20 cellular contexts compared by ENCODE assay signal in genomic region chr2:16862474-16862873, GRCh38.
DNase-seq lines count a peak whose midpoint lies in the region; ATAC-seq and TF ChIP-seq lines count a peak whose summit lies in the region.
"Had no signal": no experiment of that assay in that cellular context is flagged by ENCODE, and none has a peak within 500 bp of the region (broad histone marks: within the 10 kb centered on the region; RNA-seq: fewer than 3 reads in every experiment).

No MANE protein-coding gene starts in this region.

- H3K4me1 Mint-ChIP-seq in naive thymus-derived CD4-positive, alpha-beta T cell: no peaks in the 10 kb centered on the region
- no peaks in the 10 kb centered on the region for H3K4me1 Mint-ChIP-seq in CD4-positive, alpha-beta T cell (ENCODE audit: low read depth)

- no peaks in the 10 kb centered on the region for H3K4me1 ChIP-seq in naive thymus-derived CD4-positive, alpha-beta T cell (ENCODE audit: control insufficient read depth in 2 of 2, insufficient read depth in 2 of 2, low read length in 2 of 2)
- H3K4me1 ChIP-seq: Peyer's patch had no signal

- H3K4me3 Mint-ChIP-seq in naive thymus-derived CD4-positive, alpha-beta T cell: no peak overlapping the region
- H3K4me3 Mint-ChIP-seq in CD4-positive, alpha-beta T cell: no peak overlapping the region
- H3K4me3 Mint-ChIP-seq: HFFc6 had no signal

- no peaks in the 10 kb centered on the region for H3K36me3 Mint-ChIP-seq in naive thymus-derived CD4-positive, alpha-beta T cell
- H3K36me3 Mint-ChIP-seq in CD4-positive, alpha-beta T cell (ENCODE audit: low read depth): no peaks in the 10 kb centered on the region

- no peaks in the 10 kb centered on the region for H3K36me3 ChIP-seq in naive thymus-derived CD4-positive, alpha-beta T cell (ENCODE audit: control insufficient read depth in 2 of 3, insufficient read depth in 3 of 3, low read length in 3 of 3)
- H3K36me3 ChIP-seq: BLaER1 treated with 17β-estradiol and CSF1 and Interleukin-3, amounts not matched to agents 10 nM and 100 nM; Peyer's patch had no signal

- no peak for TF ChIP-seq CTCF in NB4 (IDR thresholded peaks at IDR 0.05; ENCODE audit: low read depth, low read length)
- TF ChIP-seq CTCF in CD4-positive, alpha-beta T cell (IDR thresholded peaks at IDR 0.05): no peak

- no peaks in the 10 kb centered on the region for H3K9me3 ChIP-seq in naive thymus-derived CD4-positive, alpha-beta T cell (ENCODE audit: control insufficient read depth in 2 of 3, low read length in 3 of 3)
- H3K9me3 ChIP-seq in CD4-positive, alpha-beta T cell (ENCODE audit: control insufficient read depth, low read length): no peaks in the 10 kb centered on the region
- H3K9me3 ChIP-seq: Peyer's patch had no signal

- peak; percentile 76 for ATAC-seq in HG02885 (IDR thresholded peaks at IDR 0.05; ENCODE audit: poor library complexity, unreplicated experiment)
- peak; percentile 73 for ATAC-seq in naive thymus-derived CD4-positive, alpha-beta T cell
- ATAC-seq in CD4-positive, alpha-beta T cell (ENCODE audit: poor library complexity): no peak
- ATAC-seq in HG03439 (IDR thresholded peaks at IDR 0.05; ENCODE audit: unreplicated experiment): no peak
- no peak for ATAC-seq in sciatic nerve

- no peak for TF ChIP-seq POLR2A in NB4 (IDR thresholded peaks at IDR 0.05; ENCODE audit: extremely low read depth, insufficient read length)

- no peaks in the 10 kb centered on the region for H3K27me3 ChIP-seq in naive thymus-derived CD4-positive, alpha-beta T cell (ENCODE audit: control insufficient read depth in 2 of 2, insufficient read depth in 2 of 2, low read length in 2 of 2)
- no peaks in the 10 kb centered on the region for H3K27me3 ChIP-seq in CD4-positive, alpha-beta T cell (ENCODE audit: control insufficient read depth, insufficient read depth, low read length)
- H3K27me3 ChIP-seq: BLaER1 treated with 17β-estradiol and CSF1 and Interleukin-3, amounts not matched to agents 10 nM and 100 nM; Peyer's patch had no signal

- H3K27ac ChIP-seq in naive thymus-derived CD4-positive, alpha-beta T cell (ENCODE audit: low read depth, low read length): no peak overlapping the region
- no peak overlapping the region for H3K27ac ChIP-seq in CD4-positive, alpha-beta T cell (ENCODE audit: low read depth, low read length)
- H3K27ac ChIP-seq: Peyer's patch had no signal

- DNase-seq in NB4 (ENCODE audit: low read depth): peak; percentile 37
- peak; percentile 84 for DNase-seq in SIG-M5 treated with dmso at 0.1 percent for 504 hours (lab: John Stamatoyannopoulos, UW; ENCODE audit: unreplicated experiment)
- DNase-seq in naive thymus-derived CD4-positive, alpha-beta T cell: no peak
- DNase-seq in CD4-positive, alpha-beta T cell: no peak
- no peak for DNase-seq in sciatic nerve (ENCODE audit: low spot score)
- no peak for DNase-seq in NCI-H1417 (lab: John Stamatoyannopoulos, UW)
- DNase-seq: DND-41, H7, HFFc6, KG1, NCI-H1092 treated with DMSO at 0.1 percent for 48 hours, NCI-H2081, NCI-H510A, NCI-H82, Peyer's patch, T-helper 1 cell, T-helper 9 cell had no signal

- no peak overlapping the region for H3K4me3 ChIP-seq in NB4 (ENCODE audit: low read depth, low read length)
- no peak overlapping the region for H3K4me3 ChIP-seq in naive thymus-derived CD4-positive, alpha-beta T cell (ENCODE audit: low read length)
- H3K4me3 ChIP-seq: BLaER1 treated with 17β-estradiol and CSF1 and Interleukin-3, amounts not matched to agents 10 nM and 100 nM; Peyer's patch had no signal

- intact Hi-C loops in naive thymus-derived CD4-positive, alpha-beta T cell (cut with micrococcal nuclease): no loop called here
- intact Hi-C loops in CD4-positive, alpha-beta T cell (cut with DNase I, micrococcal nuclease): no loop called here
- intact Hi-C loops in sciatic nerve (cut with DNase I): no loop called here

- H3K9me3 Mint-ChIP-seq in naive thymus-derived CD4-positive, alpha-beta T cell: peaks cover 0 to 15% (median 3%) of the 10 kb centered on the region in 11 donors
- peaks cover 2% of the 10 kb centered on the region for H3K9me3 Mint-ChIP-seq in CD4-positive, alpha-beta T cell

- CTCF ChIA-PET in naive thymus-derived CD4-positive, alpha-beta T cell (lab: Charles Lee): no interaction called here
- CTCF ChIA-PET in CD4-positive, alpha-beta T cell (lab: Charles Lee): no interaction called here

- no peak overlapping the region for H3K27ac Mint-ChIP-seq in naive thymus-derived CD4-positive, alpha-beta T cell
- H3K27ac Mint-ChIP-seq in CD4-positive, alpha-beta T cell: no peak overlapping the region
- H3K27ac Mint-ChIP-seq: HFFc6 had no signal

- POLR2A ChIA-PET in naive thymus-derived CD4-positive, alpha-beta T cell (lab: Charles Lee): no interaction called here
- POLR2A ChIA-PET in CD4-positive, alpha-beta T cell (lab: Charles Lee): no interaction called here

- H3K27me3 Mint-ChIP-seq in naive thymus-derived CD4-positive, alpha-beta T cell: no peaks in the 10 kb centered on the region
- no peaks in the 10 kb centered on the region for H3K27me3 Mint-ChIP-seq in CD4-positive, alpha-beta T cell

Comparison
In these comparisons a context has a peak if more than half of its experiments do, and no peak if none do; other contexts are left out.
1. ATAC-seq: peak in HG02885 (single experiment) and naive thymus-derived CD4-positive, alpha-beta T cell (single experiment); none in CD4-positive, alpha-beta T cell (single experiment), HG03439 (single experiment) and sciatic nerve (single experiment).
2. DNase-seq: peak in NB4 (single experiment) and SIG-M5 treated with dmso at 0.1 percent for 504 hours (single experiment); none in naive thymus-derived CD4-positive, alpha-beta T cell (0 of 9), CD4-positive, alpha-beta T cell (0 of 10), sciatic nerve (single experiment) and NCI-H1417 (0 of 3).